In genomic region chr3:124688580-124689454, GRCh38 we compare ENCODE assay signal across 8 cellular contexts. TPM values are rescaled to one million over a fixed set of nuclear protein-coding genes. Genes with fewer than 3 reads are reported as not detected.
DNase-seq lines count a peak whose midpoint lies in the region; ATAC-seq and TF ChIP-seq lines count a peak whose summit lies in the region.

No MANE protein-coding gene starts in this region.

- H3K36me3 Mint-ChIP-seq in MCF 10A (ENCODE audit: insufficient read depth, unreplicated experiment): no peaks in the 10 kb centered on the region

- H3K4me1 Mint-ChIP-seq in MCF 10A (ENCODE audit: insufficient read depth, unreplicated experiment): peaks cover 4% of the 10 kb centered on the region

- H3K9me3 Mint-ChIP-seq in MCF 10A (ENCODE audit: unreplicated experiment): no peaks in the 10 kb centered on the region

- TF ChIP-seq CTCF in VCaP (conservative IDR thresholded peaks at IDR 0.05) (peak; percentile 93), MCF 10A (IDR thresholded peaks at IDR 0.05; ENCODE audit: unreplicated experiment) (peak; percentile 72)

- CTCF ChIA-PET in MCF 10A (lab: Yijun Ruan, JAX): interaction anchor here (0.5 to 9.5 kb wide), 54 partner anchors 8 to 1326 kb away, joined by 3 to 372 read pairs (median 4); partner anchors contain the start of gene UMPS

- intact Hi-C loops in MCF 10A (cut with micrococcal nuclease): loop anchor here (1.0 to 10.0 kb wide), 4 partner anchors 124 to 344 kb away; no protein-coding TSS in a partner anchor

- DNase-seq in Ammon's horn (ENCODE audit: low spot score): peak; percentile 78
- peak; percentile 82 for DNase-seq in NCI-H2107 (lab: John Stamatoyannopoulos, UW)
- DNase-seq in MCF 10A (ENCODE audit: unreplicated experiment): peak; percentile 79
- peak; percentile 78 for DNase-seq in iris pigment epithelial cell (ENCODE audit: low read depth)
- peak; percentile 55 to 59 for DNase-seq in stimulated activated CD4-positive, alpha-beta T cell treated with anti-CD3 and anti-CD28 coated beads, Interleukin-15, amount 100 ng/mL, for 48 hours (ENCODE audit: low read depth in 2 of 2)

- BruUV-seq in MCF 10A (replicated peaks; lab: Mats Ljungman, UMichigan): no TSS peak

- POLR2A ChIA-PET in MCF 10A (lab: Yijun Ruan, JAX): interaction anchor here (2.1 kb wide), 1 partner anchor 124 kb away, joined by 10 read pairs; no protein-coding TSS in a partner anchor

- H3K27ac Mint-ChIP-seq in MCF 10A (ENCODE audit: low read depth, unreplicated experiment): no peak overlapping the region

- no peak overlapping the region for H3K27ac ChIP-seq in VCaP

- no peaks in the 10 kb centered on the region for H3K27me3 Mint-ChIP-seq in MCF 10A (ENCODE audit: insufficient read depth, unreplicated experiment)

- peak; percentile 55 for ATAC-seq in GM21360 (IDR thresholded peaks at IDR 0.05; ENCODE audit: unreplicated experiment)
- ATAC-seq in HG03571 (IDR thresholded peaks at IDR 0.05; ENCODE audit: unreplicated experiment): no peak

- H3K4me3 Mint-ChIP-seq in MCF 10A (ENCODE audit: unreplicated experiment): no peak overlapping the region

RNA-seq across cellular contexts. Expression of gene UMPS, which starts 41.4 kb away (rescaled TPM):
- 33.4 and 49.3 TPM in 2 replicates for total RNA-seq in MCF 10A (2022)
